14 cellular contexts compared by ENCODE assay signal in genomic region chr19:17967258-17968051, GRCh38. TPM values are rescaled to one million over a fixed set of nuclear protein-coding genes. Genes with fewer than 3 reads are reported as not detected.
DNase-seq lines count a peak whose midpoint lies in the region; ATAC-seq, FAIRE-seq and TF ChIP-seq lines count a peak whose summit lies in the region.
"Had no signal": no experiment of that assay in that cellular context is flagged by ENCODE, and none has a peak within 500 bp of the region (broad histone marks: within the 10 kb centered on the region; RNA-seq: fewer than 3 reads in every experiment).

No MANE protein-coding gene starts in this region.

- no peaks in the 10 kb centered on the region for H3K79me1 ChIP-seq in H9 (ENCODE audit: insufficient read depth, low read depth, low read length, poor library complexity, severe bottlenecking)

- no peak for TF ChIP-seq RAD21 in neural cell (conservative IDR thresholded peaks at IDR 0.05)

- H3K36me3 ChIP-seq in BE2C, result no peaks in the 10 kb centered on the region
- H3K36me3 ChIP-seq in ectodermal cell (ENCODE audit: control insufficient read depth, insufficient read depth, low read length), result no peaks in the 10 kb centered on the region
- H3K36me3 ChIP-seq in neural cell (ENCODE audit: insufficient read depth, low read length), result no peaks in the 10 kb centered on the region
- H3K36me3 ChIP-seq: prostate gland had no signal

- H3K18ac ChIP-seq in H9 (ENCODE audit: insufficient read length, low read depth, low read length), result peak overlapping the region; percentile 40

- H3T11ph ChIP-seq in H9 (ENCODE audit: low read length), result no peak overlapping the region

- H3K4me2 ChIP-seq in H9 (ENCODE audit: insufficient read depth, insufficient read length, low read length), result peak overlapping the region; percentile 56
- peak overlapping the region; percentile 76 for H3K4me2 ChIP-seq in neural cell (ENCODE audit: low read length)

- no peak overlapping the region for H4K91ac ChIP-seq in H9 (ENCODE audit: insufficient read length, low read depth, low read length)

- peak overlapping the region; percentile 69 for H3K14ac ChIP-seq in H9 (ENCODE audit: insufficient read depth, low read length)

- peak; percentile 60 for DNase-seq in BE2C
- no peak for DNase-seq in H9
- no peak for DNase-seq in activated CD8-positive, alpha-beta memory T cell treated with anti-CD3 and anti-CD28 coated beads for 24 hours
- no peak for DNase-seq in GM19239 (ENCODE audit: insufficient read length, low spot score)
- DNase-seq: activated CD8-positive, alpha-beta memory T cell treated with anti-CD3 and anti-CD28 coated beads, Interleukin-2, amount 50 U/mL, for 4 hours; aorta; erythroblast; NCI-H187; PC-3 had no signal

- no peak overlapping the region for H2BK20ac ChIP-seq in H9 (ENCODE audit: low read depth, low read length, poor library complexity, severe bottlenecking)

- no peaks in the 10 kb centered on the region for H3K79me2 ChIP-seq in H9 (ENCODE audit: insufficient read depth, low read length)
- no peaks in the 10 kb centered on the region for H3K79me2 ChIP-seq in neural cell (replicated peaks; ENCODE audit: insufficient read depth, low read length)

- H3K27me3 ChIP-seq in BE2C (no peaks in the 10 kb centered on the region; the same call in 1 of the 2 replicates), H9 (ENCODE audit: insufficient read depth, low read length) (no peaks in the 10 kb centered on the region; the same call in 1 of the 2 replicates), ectodermal cell (ENCODE audit: control insufficient read depth, insufficient read depth, low read length, poor library complexity, severe bottlenecking) (peaks cover 18% of the 10 kb centered on the region), neural cell (ENCODE audit: insufficient read depth, low read depth, low read length) (no peaks in the 10 kb centered on the region)

- H3K4me1 Mint-ChIP-seq in H9, result peaks cover 18 to 26% of the 10 kb centered on the region in 2 experiments

- H3K27me3 Mint-ChIP-seq in H9 (ENCODE audit: low read depth), result peaks cover 42% of the 10 kb centered on the region

- WGBS in H9 (ENCODE audit: extremely low coverage, insufficient read length, low lambda C conversion rate), result no CpG with 5 or more reads among the region's 35 CpGs
- WGBS in ectodermal cell, 2 experiments, result 7 to 8% methylated on average over 35 of the region's 35 CpGs

- no peak overlapping the region for H2BK120ac ChIP-seq in H9 (ENCODE audit: low read depth, low read length, poor library complexity, severe bottlenecking)

- H3K9me3 Mint-ChIP-seq in H9, result no peaks in the 10 kb centered on the region

- H3K23ac ChIP-seq in H9 (ENCODE audit: insufficient read length, low read depth, low read length), result no peak overlapping the region

- H3K4ac ChIP-seq in H9 (ENCODE audit: low read depth, low read length), result no peak overlapping the region

- H3K9me3 ChIP-seq in BE2C, result no peaks in the 10 kb centered on the region
- H3K9me3 ChIP-seq in H9 (ENCODE audit: control insufficient read depth, low read depth, low read length), result no peaks in the 10 kb centered on the region
- H3K9me3 ChIP-seq in ectodermal cell (ENCODE audit: control insufficient read depth, low read length), result no peaks in the 10 kb centered on the region
- no peaks in the 10 kb centered on the region for H3K9me3 ChIP-seq in neural cell (ENCODE audit: low read length)
- H3K9me3 ChIP-seq: prostate gland had no signal

- no peak overlapping the region for H2BK12ac ChIP-seq in H9 (ENCODE audit: insufficient read length, low read depth, low read length)

- H3F3A ChIP-seq in neural cell (ENCODE audit: insufficient read depth, low read length, poor library complexity, severe bottlenecking), result no peaks in the 10 kb centered on the region

- no peak overlapping the region for H4K8ac ChIP-seq in H9 (replicated peaks; ENCODE audit: insufficient read length, low read depth, low read length)

- H2BK5ac ChIP-seq in H9 (ENCODE audit: insufficient read length, low read length), result no peak overlapping the region

- ATAC-seq in HG02885 (IDR thresholded peaks at IDR 0.05; ENCODE audit: poor library complexity, unreplicated experiment), result no peak
- no peak for ATAC-seq in GM21825 (IDR thresholded peaks at IDR 0.05; ENCODE audit: unreplicated experiment)
- ATAC-seq: PC-3 had no signal

- H3K4me1 ChIP-seq in BE2C (no peaks in the 10 kb centered on the region), H9 (ENCODE audit: insufficient read depth, low read length) (no peaks in the 10 kb centered on the region), ectodermal cell (ENCODE audit: control insufficient read depth, insufficient read depth, low read length) (peaks cover 8% of the 10 kb centered on the region)
- H3K4me1 ChIP-seq: prostate gland had no signal

- peak overlapping the region; percentile 77 to 93 for H3K4me3 Mint-ChIP-seq in H9

- no peaks in the 10 kb centered on the region for H3K9me2 ChIP-seq in neural cell (ENCODE audit: insufficient read depth, low read length)

- no peak overlapping the region for H3K27ac Mint-ChIP-seq in H9

- no peak for FAIRE-seq in GM19239 (lab: Jason Lieb, UNC)

- peaks cover 10% of the 10 kb centered on the region for H3K23me2 ChIP-seq in H9 (ENCODE audit: insufficient read length, low read depth, low read length, poor library complexity, severe bottlenecking)

- H2AK5ac ChIP-seq in H9 (ENCODE audit: insufficient read length, low read length), result no peak overlapping the region

- H3K4me3 ChIP-seq in BE2C (ENCODE audit: low read depth, low read length) (peak overlapping the region; percentile 66), ectodermal cell (ENCODE audit: insufficient read depth, low read depth, low read length) (peak overlapping the region; percentile 64), neural cell (ENCODE audit: low read length) (peak overlapping the region; percentile 80)

- H3K9ac ChIP-seq in H9 (ENCODE audit: extremely low read depth, insufficient read length, low read length) (no peak overlapping the region), neural cell (ENCODE audit: low read length) (peak overlapping the region; percentile 68)

- no peak for TF ChIP-seq EP300 in neural cell (conservative IDR thresholded peaks at IDR 0.05; ENCODE audit: poor library complexity, severe bottlenecking)

- no peak overlapping the region for H3K27ac ChIP-seq in H9 (ENCODE audit: insufficient read length, low read depth, low read length)
- H3K27ac ChIP-seq in ectodermal cell (ENCODE audit: insufficient read depth, low read depth, low read length, poor library complexity, severe bottlenecking), result no peak overlapping the region
- no peak overlapping the region for H3K27ac ChIP-seq in neural cell (ENCODE audit: low read length)
- H3K27ac ChIP-seq: prostate gland had no signal

- no peak overlapping the region; the same call in 1 of the 2 replicates for H2BK15ac ChIP-seq in H9 (ENCODE audit: low read depth, low read length)

- H3K36me3 Mint-ChIP-seq in H9 (ENCODE audit: insufficient read depth in 1 of 3, low read depth in 3 of 3), result no peaks in the 10 kb centered on the region

- H4K20me1 ChIP-seq in H9 (ENCODE audit: control insufficient read depth, insufficient read depth, insufficient read length), result no peaks in the 10 kb centered on the region
- no peaks in the 10 kb centered on the region for H4K20me1 ChIP-seq in neural cell (ENCODE audit: insufficient read depth)

- no peak overlapping the region for H4K5ac ChIP-seq in H9 (ENCODE audit: insufficient read length, low read depth, low read length)

- H3K56ac ChIP-seq in H9 (ENCODE audit: insufficient read length, low read depth, low read length), result no peak overlapping the region

- TF ChIP-seq CTCF in BE2C (IDR thresholded peaks at IDR 0.05; ENCODE audit: low read depth, low read length) (no peak), H9 (conservative IDR thresholded peaks at IDR 0.05) (no peak), neural cell (IDR thresholded peaks at IDR 0.05; ENCODE audit: poor library complexity, severe bottlenecking) (no peak)

- H2AFZ ChIP-seq in H9 (ENCODE audit: low read length) (no peak overlapping the region), neural cell (ENCODE audit: low read depth, low read length) (peak overlapping the region; percentile 56)

TF ChIP-seq in neural cell, 6 proteins besides CTCF, POLR2A, EP300 and RAD21:
- no peak for TF ChIP-seq TAF1 (IDR thresholded peaks at IDR 0.05; ENCODE audit: low read depth)
- no peak for TF ChIP-seq SMC3 (conservative IDR thresholded peaks at IDR 0.05; ENCODE audit: poor library complexity)
- TF ChIP-seq EZH2 (IDR thresholded peaks at IDR 0.05; ENCODE audit: borderline replicate concordance, insufficient read depth, low read length, poor library complexity, severe bottlenecking), result no peak

RNA-seq across cellular contexts. Expression of gene KCNN1, which starts 0.5 kb away (rescaled TPM):
- polyA plus RNA-seq in BE2C (2012; ENCODE audit: insufficient read depth, insufficient read length, low read depth), result 9.5 TPM
- 8.4 and 9.2 TPM in 2 replicates for total RNA-seq in H9 (2021)
- polyA plus RNA-seq in ectodermal cell (2013, experiment 1 of 4), result 7.3 TPM
- 6.9 TPM for polyA plus RNA-seq in ectodermal cell (2013, experiment 2 of 4)
- 10.5 TPM for polyA plus RNA-seq in ectodermal cell (2013, experiment 3 of 4)
- 9.4 TPM for polyA plus RNA-seq in ectodermal cell (2013, experiment 4 of 4)
- 9.9 and 13.8 TPM in 2 replicates for polyA plus RNA-seq in neural cell
- polyA minus RNA-seq in neural cell, result 17.2 and 18.0 TPM in 2 replicates
- total RNA-seq: PC-3 had no signal

RNA-seq across cellular contexts. Expression of gene CCDC124, which starts 34.6 kb away (rescaled TPM):
- polyA plus RNA-seq in BE2C (2012; ENCODE audit: insufficient read depth, insufficient read length, low read depth), result 355 TPM
- total RNA-seq in H9 (2021), result 117 and 119 TPM in 2 replicates
- 118 TPM for polyA plus RNA-seq in ectodermal cell (2013, experiment 1 of 4)
- 96.2 TPM for polyA plus RNA-seq in ectodermal cell (2013, experiment 2 of 4)
- polyA plus RNA-seq in ectodermal cell (2013, experiment 3 of 4), result 103 TPM
- polyA plus RNA-seq in ectodermal cell (2013, experiment 4 of 4), result 98.6 TPM
- polyA plus RNA-seq in neural cell, result 30.4 and 31.0 TPM in 2 replicates
- polyA minus RNA-seq in neural cell, result 20.2 and 22.1 TPM in 2 replicates

RNA-seq across cellular contexts. Expression of gene ARRDC2, which starts 40.5 kb away (rescaled TPM):
- 2.8 TPM for polyA plus RNA-seq in BE2C (2012; ENCODE audit: insufficient read depth, insufficient read length, low read depth)
- total RNA-seq in H9 (2021), result 9.5 and 10.5 TPM in 2 replicates
- 2.6 TPM for polyA plus RNA-seq in ectodermal cell (2013, experiment 1 of 4)
- polyA plus RNA-seq in ectodermal cell (2013, experiment 2 of 4), result 1.6 TPM
- polyA plus RNA-seq in ectodermal cell (2013, experiment 3 of 4), result 2.1 TPM
- 2.3 TPM for polyA plus RNA-seq in ectodermal cell (2013, experiment 4 of 4)
- polyA plus RNA-seq in neural cell, result 0.10 and 3.6 TPM in 2 replicates
- polyA minus RNA-seq in neural cell, result 0.35 and 0.49 TPM in 2 replicates
